ENCODE assay signal across 23 cellular contexts in genomic region chr22:38222797-38223119, GRCh38. TPM values are rescaled to one million over a fixed set of nuclear protein-coding genes. Genes with fewer than 3 reads are reported as not detected.
DNase-seq lines count a peak whose midpoint lies in the region; ATAC-seq and TF ChIP-seq lines count a peak whose summit lies in the region.
"Had no signal": no experiment of that assay in that cellular context is flagged by ENCODE, and none has a peak within 500 bp of the region (broad histone marks: within the 10 kb centered on the region; RNA-seq: fewer than 3 reads in every experiment).

No MANE protein-coding gene starts in this region.

- H3K9ac ChIP-seq in mammary epithelial cell (ENCODE audit: insufficient read depth, low read length) (no peak overlapping the region), stomach smooth muscle (ENCODE audit: low read length in 2 of 2) (no peak overlapping the region)
- H3K9ac ChIP-seq: parathyroid adenoma had no signal

- H3K27ac ChIP-seq in mammary epithelial cell (ENCODE audit: insufficient read depth, low read depth, low read length) (no peak overlapping the region), stomach smooth muscle (ENCODE audit: low read length) (peak overlapping the region; percentile 24)
- H3K27ac ChIP-seq: parathyroid adenoma, SK-N-MC had no signal

- H3K4me1 ChIP-seq in mammary epithelial cell (ENCODE audit: insufficient read depth, low read length), result peaks cover 59% of the 10 kb centered on the region
- peaks cover 26% of the 10 kb centered on the region for H3K4me1 ChIP-seq in stomach smooth muscle (ENCODE audit: control insufficient read depth, insufficient read depth, low read length)
- H3K4me1 ChIP-seq: parathyroid adenoma had no signal

- H3K27me3 ChIP-seq in mammary epithelial cell (ENCODE audit: insufficient read depth, low read length) (no peaks in the 10 kb centered on the region), stomach smooth muscle (ENCODE audit: control insufficient read depth in 1 of 2, insufficient read depth in 2 of 2, low read length in 2 of 2) (no peaks in the 10 kb centered on the region)
- H3K27me3 ChIP-seq: gastroesophageal sphincter, left lung had no signal

- peaks cover 61% of the 10 kb centered on the region for H3K4me1 Mint-ChIP-seq in Calu3 (ENCODE audit: low read depth, unreplicated experiment)

- in situ Hi-C loops in mammary epithelial cell (cut with MboI; ENCODE audit: low sequenced_read_pairs in 2 of 2), result no loop called here

- CTCF ChIA-PET in Calu3 (lab: Charles Lee) (interaction anchor here (0.5 kb wide), 1 partner anchor 109 kb away, joined by 4 read pairs; no protein-coding TSS in a partner anchor), mammary epithelial cell (lab: Charles Lee; ENCODE audit: low non-redundant PET) (no interaction called here)

- H3K79me2 ChIP-seq in mammary epithelial cell (ENCODE audit: insufficient read depth, low read length), result peaks cover 10% of the 10 kb centered on the region
- H3K79me2 ChIP-seq: parathyroid adenoma had no signal

- WGBS in mammary epithelial cell (ENCODE audit: low coverage, missing lambda C conversion rate), result 28% methylated on average over 6 of the region's 8 CpGs

- H3K27me3 Mint-ChIP-seq in Calu3 (ENCODE audit: unreplicated experiment), result no peaks in the 10 kb centered on the region
- H3K27me3 Mint-ChIP-seq: CD4-positive, alpha-beta T cell had no signal

- H4K20me1 ChIP-seq in mammary epithelial cell (ENCODE audit: insufficient read depth, low read length), result no peaks in the 10 kb centered on the region

- intact Hi-C loops in Calu3 (cut with micrococcal nuclease; ENCODE audit: unreplicated experiment) (no loop called here), mammary epithelial cell (cut with micrococcal nuclease) (no loop called here), left colon (cut with DNase I, micrococcal nuclease) (no loop called here)

- no peaks in the 10 kb centered on the region for H3K9me3 ChIP-seq in mammary epithelial cell (replicated peaks; ENCODE audit: insufficient read depth, low read length)
- H3K9me3 ChIP-seq in stomach smooth muscle (ENCODE audit: control insufficient read depth in 2 of 2, low read length in 2 of 2), result no peaks in the 10 kb centered on the region
- H3K9me3 ChIP-seq: gastroesophageal sphincter, left lung had no signal

- H3K4me2 ChIP-seq in mammary epithelial cell (ENCODE audit: insufficient read depth, low read depth, low read length), result no peak overlapping the region
- H3K4me2 ChIP-seq: PC-9 had no signal

- no peak overlapping the region for H2AFZ ChIP-seq in mammary epithelial cell (ENCODE audit: low read depth, low read length)
- H2AFZ ChIP-seq: parathyroid adenoma, PC-9 had no signal

- H3K36me3 ChIP-seq in mammary epithelial cell (ENCODE audit: insufficient read depth, low read length), result no peaks in the 10 kb centered on the region
- H3K36me3 ChIP-seq in stomach smooth muscle (ENCODE audit: control insufficient read depth in 2 of 2, insufficient read depth in 2 of 2, low read length in 2 of 2), result peaks cover 30 to 34% of the 10 kb centered on the region in 2 donors

- BruUV-seq in Calu3 (replicated peaks; lab: Mats Ljungman, UMichigan) (no TSS peak), mammary epithelial cell (replicated peaks; lab: Mats Ljungman, UMichigan) (no TSS peak)

- no peak overlapping the region for H3K4me3 ChIP-seq in mammary epithelial cell (replicated peaks in 1 of 3; ENCODE audit: insufficient read depth in 1 of 3, low read depth in 2 of 3, low read length in 3 of 3)
- no peak overlapping the region for H3K4me3 ChIP-seq in stomach smooth muscle (ENCODE audit: low read length in 2 of 2)
- H3K4me3 ChIP-seq: gastroesophageal sphincter, left lung, PC-9, SK-N-MC, skin epidermis had no signal

- no peak for TF ChIP-seq CTCF in Calu3 (IDR thresholded peaks at IDR 0.05; ENCODE audit: unreplicated experiment)
- no peak for TF ChIP-seq CTCF in mammary epithelial cell (conservative IDR thresholded peaks at IDR 0.05 in 1 of 2, IDR thresholded peaks at IDR 0.05 in 1 of 2; ENCODE audit: extremely low read depth in 1 of 2, insufficient read depth in 1 of 2, low read depth in 1 of 2, low read length in 2 of 2)

- peaks cover 84% of the 10 kb centered on the region for H3K36me3 Mint-ChIP-seq in Calu3 (ENCODE audit: insufficient read depth, unreplicated experiment)

- peak; percentile 62 for ATAC-seq in left colon
- no peak for ATAC-seq in GM19455 (IDR thresholded peaks at IDR 0.05; ENCODE audit: unreplicated experiment)
- no peak for ATAC-seq in HG03442 (IDR thresholded peaks at IDR 0.05; ENCODE audit: unreplicated experiment)
- ATAC-seq: activated CD4-positive, CD25-positive, alpha-beta regulatory T cell treated with anti-CD3 and anti-CD28 coated beads, Interleukin-2, amount 50 U/mL, for 24 hours; gastroesophageal sphincter; left lung had no signal

- DNase-seq in Calu3, result peak; percentile 61
- peak; percentile 42 for DNase-seq in mammary epithelial cell
- peak; percentile 56 to 79 for DNase-seq in left colon
- DNase-seq in nucleus accumbens (lab: John Stamatoyannopoulos, UW), result no peak
- DNase-seq in OCI-M2 (lab: John Stamatoyannopoulos, UW; ENCODE audit: unreplicated experiment), result no peak
- DNase-seq: activated effector memory CD4-positive, alpha-beta T cell treated with anti-CD3 and anti-CD28 coated beads, Interleukin-2, amount 50 U/mL, for 16 hours; aorta; CD4-positive, alpha-beta T cell; DMS79 treated with DMSO at 0.1 percent for 48 hours; left lung; NCI-H146; NCI-H2171 treated with DMSO at 0.1 percent for 48 hours; NCI-H82; T-helper 9 cell had no signal

- no peaks in the 10 kb centered on the region for H3K9me3 Mint-ChIP-seq in Calu3 (ENCODE audit: low read depth, unreplicated experiment)
- H3K9me3 Mint-ChIP-seq: CD4-positive, alpha-beta T cell had no signal

- dilution Hi-C loops in mammary epithelial cell (cut with HindIII; ENCODE audit: low sequenced_read_pairs), result no loop called here

- H3K27ac Mint-ChIP-seq in Calu3 (ENCODE audit: unreplicated experiment), result peak overlapping the region; percentile 98
- H3K27ac Mint-ChIP-seq: CD4-positive, alpha-beta T cell had no signal

- no peak overlapping the region for H3K4me3 Mint-ChIP-seq in Calu3 (ENCODE audit: low read depth, unreplicated experiment)
- H3K4me3 Mint-ChIP-seq: CD4-positive, alpha-beta T cell had no signal

RNA-seq across cellular contexts. Expression of gene MAFF, which starts 21.0 kb away (rescaled TPM):
- total RNA-seq in Calu3 (2022), result 62.4 and 64.8 TPM in 2 replicates
- total RNA-seq in mammary epithelial cell, result 10 to 100 TPM; 17.0 to 48.5 TPM
- 13.9 TPM for polyA plus RNA-seq in mammary epithelial cell
- polyA minus RNA-seq in mammary epithelial cell, result 5.3 TPM
- total RNA-seq in left colon, result 10 to 100 TPM; 18.0 to 22.2 TPM

RNA-seq across cellular contexts. Expression of gene PLA2G6, which starts 41.1 kb away (rescaled TPM):
- total RNA-seq in Calu3 (2022), result 43.5 and 44.0 TPM in 2 replicates
- total RNA-seq in mammary epithelial cell, result 10 to 100 TPM; 12.8 to 20.2 TPM
- 7.8 TPM for polyA plus RNA-seq in mammary epithelial cell
- 7.9 TPM for polyA minus RNA-seq in mammary epithelial cell
- 10 to 100 TPM; 21.2 to 24.9 TPM for total RNA-seq in left colon

RNA-seq across cellular contexts. Expression of gene TMEM184B, which starts 50.1 kb away (rescaled TPM):
- total RNA-seq in Calu3 (2022), result 113 and 114 TPM in 2 replicates
- total RNA-seq in mammary epithelial cell, result 10 to 100 TPM; 26.2 to 68.5 TPM
- 41.1 TPM for polyA plus RNA-seq in mammary epithelial cell
- 58.2 TPM for polyA minus RNA-seq in mammary epithelial cell
- 10 to 100 TPM; 41.9 to 48.0 TPM for total RNA-seq in left colon

Comparison
In these comparisons a context has a peak if more than half of its experiments do, and no peak if none do; other contexts are left out.
1. DNase-seq: peak in Calu3 (single experiment), mammary epithelial cell (single experiment) and left colon (2 of 2); none in nucleus accumbens (0 of 56) and OCI-M2 (single experiment).